ENCODE assay signal across 9 cellular contexts in genomic region chr2:215410932-215411285, GRCh38. TPM values are rescaled to one million over a fixed set of nuclear protein-coding genes. Genes with fewer than 3 reads are reported as not detected.
DNase-seq lines count a peak whose midpoint lies in the region; ATAC-seq and TF ChIP-seq lines count a peak whose summit lies in the region.
"Had no signal": no experiment of that assay in that cellular context is flagged by ENCODE, and none has a peak within 500 bp of the region (broad histone marks: within the 10 kb centered on the region; RNA-seq: fewer than 3 reads in every experiment).

No MANE protein-coding gene starts in this region.

- peak overlapping the region; percentile 56 for H3K27ac ChIP-seq in brain microvascular endothelial cell
- H3K27ac ChIP-seq in CD8-positive, alpha-beta T cell (ENCODE audit: low read depth, low read length) = no peak overlapping the region

- no peak overlapping the region for H3K4me3 Mint-ChIP-seq in CD8-positive, alpha-beta T cell

- peaks cover 25% of the 10 kb centered on the region for H3K27me3 Mint-ChIP-seq in CD8-positive, alpha-beta T cell (ENCODE audit: low read depth)

- H3K9me3 Mint-ChIP-seq in CD8-positive, alpha-beta T cell = no peaks in the 10 kb centered on the region

- no peaks in the 10 kb centered on the region for H3K4me1 Mint-ChIP-seq in CD8-positive, alpha-beta T cell (ENCODE audit: low read depth)

- intact Hi-C loops in CD8-positive, alpha-beta T cell (cut with DNase I, micrococcal nuclease) = no loop called here

- TF ChIP-seq CTCF in BJ (IDR thresholded peaks at IDR 0.05; ENCODE audit: insufficient read depth, low read depth, low read length) (no peak), brain microvascular endothelial cell (IDR thresholded peaks at IDR 0.05; ENCODE audit: low read depth, low read length, missing control alignments) (no peak)
- no peak for TF ChIP-seq CTCF in CD8-positive, alpha-beta T cell (IDR thresholded peaks at IDR 0.05)

- H3K27ac Mint-ChIP-seq in CD8-positive, alpha-beta T cell = no peak overlapping the region

- CTCF ChIA-PET in BJ (lab: Yijun Ruan, JAX) = interaction anchor here (0.6 to 1.3 kb wide), 4 partner anchors 9 to 283 kb away, joined by 3 read pairs; no protein-coding TSS in a partner anchor
- CTCF ChIA-PET in CD8-positive, alpha-beta T cell (lab: Charles Lee) = no interaction called here

- no peaks in the 10 kb centered on the region for H3K4me1 ChIP-seq in CD8-positive, alpha-beta T cell (ENCODE audit: insufficient read depth, low read length)

- H3K4me3 ChIP-seq in BJ (ENCODE audit: low read depth, low read length) (no peak overlapping the region), brain microvascular endothelial cell (ENCODE audit: low read depth, low read length) (no peak overlapping the region)
- H3K4me3 ChIP-seq in CD8-positive, alpha-beta T cell (ENCODE audit: low read depth, low read length) = no peak overlapping the region

- peak; percentile 90 for DNase-seq in BJ (ENCODE audit: low read depth)
- peak; percentile 61 for DNase-seq in LoVo (ENCODE audit: low spot score)
- DNase-seq in brain microvascular endothelial cell = peak; percentile 62
- peak; percentile 73 to 91 for DNase-seq in lung microvascular endothelial cell (ENCODE audit: low read depth in 2 of 2)
- no peak for DNase-seq in GM19240 (ENCODE audit: insufficient read length, low spot score)
- DNase-seq in CD8-positive, alpha-beta T cell = no peak
- DNase-seq in left lobe of liver (ENCODE audit: low spot score) = no peak
- DNase-seq: GF-D8 had no signal

- POLR2A ChIA-PET in BJ (lab: Charles Lee) = interaction anchor here (0.6 to 0.9 kb wide), 2 partner anchors 15 to 20 kb away, joined by 3 read pairs; no protein-coding TSS in a partner anchor
- POLR2A ChIA-PET in CD8-positive, alpha-beta T cell (lab: Charles Lee) = interaction anchor here (0.6 kb wide), 1 partner anchor 115 kb away, joined by 3 read pairs; no protein-coding TSS in a partner anchor

- no peaks in the 10 kb centered on the region for H3K36me3 Mint-ChIP-seq in CD8-positive, alpha-beta T cell

- in situ Hi-C loops in brain microvascular endothelial cell (cut with HindIII; ENCODE audit: low pct_ligation_motif_present, low sequenced_read_pairs) = no loop called here

- H3K9me3 ChIP-seq in CD8-positive, alpha-beta T cell (ENCODE audit: low read length) = no peaks in the 10 kb centered on the region

- peaks cover 29% of the 10 kb centered on the region for H3K36me3 ChIP-seq in BJ (ENCODE audit: control insufficient read depth, insufficient read depth, low read length)
- peaks cover 94% of the 10 kb centered on the region for H3K36me3 ChIP-seq in brain microvascular endothelial cell (replicated peaks)
- H3K36me3 ChIP-seq in CD8-positive, alpha-beta T cell (ENCODE audit: insufficient read depth, low read length) = no peaks in the 10 kb centered on the region

- ATAC-seq in GM21526 (IDR thresholded peaks at IDR 0.05; ENCODE audit: low FRiP score, unreplicated experiment) (no peak), left lobe of liver (no peak)
- ATAC-seq in CD8-positive, alpha-beta T cell = no peak

- H3K27me3 ChIP-seq in BJ (ENCODE audit: control insufficient read depth, insufficient read depth, low read length) = no peaks in the 10 kb centered on the region
- no peaks in the 10 kb centered on the region for H3K27me3 ChIP-seq in brain microvascular endothelial cell (replicated peaks)
- H3K27me3 ChIP-seq in CD8-positive, alpha-beta T cell (ENCODE audit: insufficient read depth, low read length) = no peaks in the 10 kb centered on the region

RNA-seq across cellular contexts. Expression of gene FN1, which starts 25.0 kb away (rescaled TPM):
- polyA plus RNA-seq in BJ (2011; rRNA removed) = 4,778 and 5,814 TPM in 2 replicates
- polyA minus RNA-seq in BJ (2011; rRNA and poly(A)+ RNA removed) = 1,979 and 2,586 TPM in 2 replicates
- total RNA-seq in lung microvascular endothelial cell (305 and 470 TPM in 2 replicates), left lobe of liver (1,295 TPM)
- not detected for total RNA-seq in CD8-positive, alpha-beta T cell

Comparison
In these comparisons a context has a peak if more than half of its experiments do, and no peak if none do; other contexts are left out.
1. DNase-seq: peak in BJ (single experiment), LoVo (single experiment), brain microvascular endothelial cell (single experiment) and lung microvascular endothelial cell (2 of 2); none in GM19240 (single experiment), CD8-positive, alpha-beta T cell (0 of 7) and left lobe of liver (single experiment).
2. RNA of gene FN1, which starts 25.0 kb away (total RNA-seq): 1,295 TPM in left lobe of liver (single experiment) and 305 to 470 TPM in lung microvascular endothelial cell; not detected in CD8-positive, alpha-beta T cell; every median in the first group is over 100 times any median in the second.